ENCODE assay signal across 19 cellular contexts in genomic region chr12:126719886-126720666, GRCh38.
DNase-seq lines count a peak whose midpoint lies in the region; ATAC-seq and TF ChIP-seq lines count a peak whose summit lies in the region.
"Had no signal": no experiment of that assay in that cellular context is flagged by ENCODE, and none has a peak within 500 bp of the region (broad histone marks: within the 10 kb centered on the region; RNA-seq: fewer than 3 reads in every experiment).

No MANE protein-coding gene starts in this region.

- no peak overlapping the region for H3K9ac ChIP-seq in endodermal cell (ENCODE audit: extremely low read depth, low read length, poor library complexity, severe bottlenecking)

- H3K4me3 ChIP-seq in endodermal cell (ENCODE audit: low read length) = no peak overlapping the region
- H3K4me3 ChIP-seq in sigmoid colon = no peak overlapping the region
- H3K4me3 ChIP-seq: SJSA1 had no signal

- no peak for TF ChIP-seq POLR2A in sigmoid colon (IDR thresholded peaks at IDR 0.05)

- H3K9me3 ChIP-seq in endodermal cell (ENCODE audit: control insufficient read depth, low read length) (peaks cover 21% of the 10 kb centered on the region), sigmoid colon (peaks cover 0 to 1% (median 0%) of the 10 kb centered on the region in 4 donors)
- H3K9me3 ChIP-seq: SJSA1 had no signal

- no peak for TF ChIP-seq EP300 in sigmoid colon (IDR thresholded peaks at IDR 0.05)

- no peak for ATAC-seq in HG02938 (IDR thresholded peaks at IDR 0.05; ENCODE audit: unreplicated experiment)
- ATAC-seq: Right ventricle myocardium inferior had no signal

- H3K27me3 ChIP-seq in endodermal cell (ENCODE audit: control insufficient read depth, insufficient read depth, low read length, poor library complexity, severe bottlenecking) (peaks cover 15% of the 10 kb centered on the region), sigmoid colon (peaks cover 0 to 7% (median 0%) of the 10 kb centered on the region in 3 donors)
- H3K27me3 ChIP-seq: SJSA1 had no signal

- no peaks in the 10 kb centered on the region for H3K36me3 Mint-ChIP-seq in endodermal cell (ENCODE audit: low read depth)
- H3K36me3 Mint-ChIP-seq in type B pancreatic cell = no peaks in the 10 kb centered on the region
- no peaks in the 10 kb centered on the region for H3K36me3 Mint-ChIP-seq in HFFc6 (ENCODE audit: low read depth)
- H3K36me3 Mint-ChIP-seq: CD4-positive, CD25-positive, alpha-beta regulatory T cell had no signal

- intact Hi-C loops in sigmoid colon (cut with DNase I) = no loop called here

- H3K4me1 Mint-ChIP-seq in endodermal cell (no peaks in the 10 kb centered on the region), type B pancreatic cell (ENCODE audit: unreplicated experiment) (peaks cover 6% of the 10 kb centered on the region), HFFc6 (ENCODE audit: low read depth) (no peaks in the 10 kb centered on the region)
- H3K4me1 Mint-ChIP-seq: CD4-positive, CD25-positive, alpha-beta regulatory T cell had no signal

- no peak overlapping the region for H3K4me3 Mint-ChIP-seq in endodermal cell
- no peak overlapping the region for H3K4me3 Mint-ChIP-seq in type B pancreatic cell
- no peak overlapping the region for H3K4me3 Mint-ChIP-seq in HFFc6

- H3K27me3 Mint-ChIP-seq in endodermal cell (ENCODE audit: insufficient read depth) = peaks cover 26% of the 10 kb centered on the region
- peaks cover 32% of the 10 kb centered on the region for H3K27me3 Mint-ChIP-seq in type B pancreatic cell
- H3K27me3 Mint-ChIP-seq in HFFc6 (ENCODE audit: insufficient read depth) = no peaks in the 10 kb centered on the region
- H3K27me3 Mint-ChIP-seq: CD4-positive, CD25-positive, alpha-beta regulatory T cell had no signal

- H3K4me1 ChIP-seq in endodermal cell (ENCODE audit: control insufficient read depth, insufficient read depth, low read length) (no peaks in the 10 kb centered on the region), sigmoid colon (no peaks in the 10 kb centered on the region)
- H3K4me1 ChIP-seq: SJSA1 had no signal

- 72 to 78% methylated on average over 2 to 5 of the region's 5 CpGs for WGBS in endodermal cell (ENCODE audit: insufficient coverage in 1 of 2, insufficient read length in 1 of 2), 2 experiments
- WGBS in sigmoid colon, 2 donors = 34 to 53% methylated on average over 5 of the region's 5 CpGs

- peaks cover 10% of the 10 kb centered on the region for H3K9me3 Mint-ChIP-seq in endodermal cell
- H3K9me3 Mint-ChIP-seq in type B pancreatic cell = peaks cover 10% of the 10 kb centered on the region
- H3K9me3 Mint-ChIP-seq in HFFc6 = peaks cover 35% of the 10 kb centered on the region

- H3K36me3 ChIP-seq in endodermal cell (ENCODE audit: control insufficient read depth, insufficient read depth, low read length) (no peaks in the 10 kb centered on the region), sigmoid colon (no peaks in the 10 kb centered on the region)
- H3K36me3 ChIP-seq: SJSA1 had no signal

- H3K27ac ChIP-seq in endodermal cell (ENCODE audit: low read depth, low read length) (no peak overlapping the region), sigmoid colon (no peak overlapping the region)
- H3K27ac ChIP-seq: SJSA1 had no signal

- H3K27ac Mint-ChIP-seq in endodermal cell = no peak overlapping the region
- peak overlapping the region; percentile 5 for H3K27ac Mint-ChIP-seq in type B pancreatic cell
- no peak overlapping the region for H3K27ac Mint-ChIP-seq in HFFc6
- H3K27ac Mint-ChIP-seq: CD4-positive, CD25-positive, alpha-beta regulatory T cell had no signal

- TF ChIP-seq CTCF in endodermal cell (conservative IDR thresholded peaks at IDR 0.05) (no peak), type B pancreatic cell (conservative IDR thresholded peaks at IDR 0.05) (no peak), sigmoid colon (IDR thresholded peaks at IDR 0.05) (no peak), HFFc6 (IDR thresholded peaks at IDR 0.05) (no peak)

- DNase-seq in NCI-H510A treated with DMSO at 0.1 percent for 48 hours (lab: John Stamatoyannopoulos, UW) (peak; percentile 72), endodermal cell (peak; percentile 36), myocyte (ENCODE audit: low read depth) (peak; percentile 39), type B pancreatic cell (ENCODE audit: extremely low spot score, unreplicated experiment) (no peak), sigmoid colon (no peak), HFFc6 (no peak)
- DNase-seq: CD4-positive, CD25-positive, alpha-beta regulatory T cell; DMS79 treated with DMSO at 0.1 percent for 48 hours; KG1; NCI-H1092 treated with DMSO at 0.1 percent for 48 hours; NCI-H1436 treated with DMSO at 0.1 percent for 48 hours; NCI-H1930; NCI-H2171; NCI-H345; NCI-H526 treated with DMSO at 0.1 percent for 48 hours; OCI-M1 had no signal

Comparison
In these comparisons a context has a peak if more than half of its experiments do, and no peak if none do; other contexts are left out.
1. DNase-seq: peak in NCI-H510A treated with DMSO at 0.1 percent for 48 hours (single experiment), endodermal cell (single experiment) and myocyte (single experiment); none in type B pancreatic cell (single experiment), sigmoid colon (single experiment) and HFFc6 (single experiment).